1 cellular context compared by ENCODE assay signal in the genomic region with DNA sequence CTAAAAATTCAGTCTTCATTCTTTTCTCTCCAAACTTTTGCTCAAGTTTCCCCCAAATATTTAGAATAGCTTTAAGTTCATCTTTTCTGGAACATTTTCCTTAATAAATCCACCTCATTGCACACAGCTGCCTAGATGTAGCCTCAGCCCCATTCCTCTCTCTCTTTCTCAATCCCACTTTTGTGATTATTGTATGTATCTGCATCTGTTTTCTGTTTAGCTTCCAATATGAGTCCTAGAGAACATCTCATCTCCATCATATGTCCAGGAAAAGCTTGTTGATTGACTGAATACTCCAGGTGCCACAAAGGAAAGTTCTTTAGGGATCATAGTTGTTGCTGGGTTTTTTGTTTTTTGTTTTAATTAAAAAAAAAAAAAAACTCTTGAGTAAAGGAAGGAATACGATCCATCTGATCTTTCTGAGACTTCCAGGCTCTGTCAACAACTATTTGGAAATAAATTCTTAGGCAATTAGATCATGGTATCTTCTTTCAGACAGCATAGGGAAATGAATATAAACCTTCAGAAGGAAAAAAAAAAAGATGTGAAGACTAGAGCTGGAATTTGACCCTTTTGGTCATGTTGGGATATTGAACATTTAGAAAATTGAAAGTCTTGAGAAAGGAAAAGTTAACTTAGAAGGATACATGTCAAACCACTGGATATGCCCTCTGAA.
TF ChIP-seq lines count a peak whose summit lies in the region.

No MANE protein-coding gene starts in this region.

TF ChIP-seq in SK-N-SH, 30 proteins besides CTCF, POLR2A, EP300 and RAD21 (continued from another document):
- TF ChIP-seq RCOR1 (IDR thresholded peaks at IDR 0.05; ENCODE audit: low read length) = no peak
- TF ChIP-seq MXI1 (IDR thresholded peaks at IDR 0.05; ENCODE audit: low read depth, low read length) = no peak
- 0 out of 2 replicates have a peak, but pooled peaks have one; percentile 10 for TF ChIP-seq FOSL2 (IDR thresholded peaks at IDR 0.05; ENCODE audit: borderline replicate concordance, low read depth)
- TF ChIP-seq NFIC (IDR thresholded peaks at IDR 0.05; ENCODE audit: borderline replicate concordance) = peak; percentile 19; the same call in 1 of the 2 replicates
- TF ChIP-seq FOXJ3 (CRISPR knock-in tag; IDR thresholded peaks at IDR 0.05) = no peak
- no peak for TF ChIP-seq ELF1 (IDR thresholded peaks at IDR 0.05)
- peak; percentile 83 for TF ChIP-seq TCF12 (IDR thresholded peaks at IDR 0.05)
- no peak for TF ChIP-seq TAF1 (IDR thresholded peaks at IDR 0.05; ENCODE audit: borderline replicate concordance, low read depth, low read length)
- no peak for TF ChIP-seq CHD2 (IDR thresholded peaks at IDR 0.05; ENCODE audit: low read length, partially characterized antibody)
- TF ChIP-seq NRF1 (IDR thresholded peaks at IDR 0.05; ENCODE audit: low read depth, low read length) = no peak
- TF ChIP-seq, protein P1, sequence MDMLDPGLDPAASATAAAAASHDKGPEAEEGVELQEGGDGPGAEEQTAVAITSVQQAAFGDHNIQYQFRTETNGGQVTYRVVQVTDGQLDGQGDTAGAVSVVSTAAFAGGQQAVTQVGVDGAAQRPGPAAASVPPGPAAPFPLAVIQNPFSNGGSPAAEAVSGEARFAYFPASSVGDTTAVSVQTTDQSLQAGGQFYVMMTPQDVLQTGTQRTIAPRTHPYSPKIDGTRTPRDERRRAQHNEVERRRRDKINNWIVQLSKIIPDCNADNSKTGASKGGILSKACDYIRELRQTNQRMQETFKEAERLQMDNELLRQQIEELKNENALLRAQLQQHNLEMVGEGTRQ (IDR thresholded peaks at IDR 0.05; ENCODE audit: borderline replicate concordance, low read depth, low read length) = no peak
- peak; percentile 65; the same call in 1 of the 2 replicates for TF ChIP-seq RXRA (IDR thresholded peaks at IDR 0.05; ENCODE audit: borderline replicate concordance, low read depth)
- TF ChIP-seq RFX5 (IDR thresholded peaks at IDR 0.05; ENCODE audit: low read length) = no peak
- no peak for TF ChIP-seq POLR2AphosphoS5 (IDR thresholded peaks at IDR 0.05; ENCODE audit: low read depth, low read length)
- TF ChIP-seq JUND (IDR thresholded peaks at IDR 0.05) = peak; percentile 75
- TF ChIP-seq, protein P2, sequence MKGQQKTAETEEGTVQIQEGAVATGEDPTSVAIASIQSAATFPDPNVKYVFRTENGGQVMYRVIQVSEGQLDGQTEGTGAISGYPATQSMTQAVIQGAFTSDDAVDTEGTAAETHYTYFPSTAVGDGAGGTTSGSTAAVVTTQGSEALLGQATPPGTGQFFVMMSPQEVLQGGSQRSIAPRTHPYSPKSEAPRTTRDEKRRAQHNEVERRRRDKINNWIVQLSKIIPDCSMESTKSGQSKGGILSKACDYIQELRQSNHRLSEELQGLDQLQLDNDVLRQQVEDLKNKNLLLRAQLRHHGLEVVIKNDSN (IDR thresholded peaks at IDR 0.05; ENCODE audit: borderline replicate concordance, low read depth) = no peak
- TF ChIP-seq, protein P3, sequence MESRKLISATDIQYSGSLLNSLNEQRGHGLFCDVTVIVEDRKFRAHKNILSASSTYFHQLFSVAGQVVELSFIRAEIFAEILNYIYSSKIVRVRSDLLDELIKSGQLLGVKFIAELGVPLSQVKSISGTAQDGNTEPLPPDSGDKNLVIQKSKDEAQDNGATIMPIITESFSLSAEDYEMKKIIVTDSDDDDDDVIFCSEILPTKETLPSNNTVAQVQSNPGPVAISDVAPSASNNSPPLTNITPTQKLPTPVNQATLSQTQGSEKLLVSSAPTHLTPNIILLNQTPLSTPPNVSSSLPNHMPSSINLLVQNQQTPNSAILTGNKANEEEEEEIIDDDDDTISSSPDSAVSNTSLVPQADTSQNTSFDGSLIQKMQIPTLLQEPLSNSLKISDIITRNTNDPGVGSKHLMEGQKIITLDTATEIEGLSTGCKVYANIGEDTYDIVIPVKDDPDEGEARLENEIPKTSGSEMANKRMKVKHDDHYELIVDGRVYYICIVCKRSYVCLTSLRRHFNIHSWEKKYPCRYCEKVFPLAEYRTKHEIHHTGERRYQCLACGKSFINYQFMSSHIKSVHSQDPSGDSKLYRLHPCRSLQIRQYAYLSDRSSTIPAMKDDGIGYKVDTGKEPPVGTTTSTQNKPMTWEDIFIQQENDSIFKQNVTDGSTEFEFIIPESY (IDR thresholded peaks at IDR 0.05; ENCODE audit: borderline replicate concordance, low read depth) = no peak
- no peak for TF ChIP-seq GATA2 (CRISPR knock-in tag; IDR thresholded peaks at IDR 0.05)
- TF ChIP-seq FOXM1 (IDR thresholded peaks at IDR 0.05; ENCODE audit: low read depth) = no peak
- TF ChIP-seq, protein P4, sequence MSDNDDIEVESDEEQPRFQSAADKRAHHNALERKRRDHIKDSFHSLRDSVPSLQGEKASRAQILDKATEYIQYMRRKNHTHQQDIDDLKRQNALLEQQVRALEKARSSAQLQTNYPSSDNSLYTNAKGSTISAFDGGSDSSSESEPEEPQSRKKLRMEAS (IDR thresholded peaks at IDR 0.05; ENCODE audit: low read depth) = peak; percentile 13; the same call in 1 of the 2 replicates
- no peak for TF ChIP-seq SMC3 (IDR thresholded peaks at IDR 0.05; ENCODE audit: low read depth, low read length)
- TF ChIP-seq TEAD4 (IDR thresholded peaks at IDR 0.05; ENCODE audit: borderline replicate concordance, insufficient read depth) = peak; percentile 72
